24 cellular contexts compared by ENCODE assay signal in genomic region chr4:43348591-43348990, GRCh38.
"Had no signal": no experiment of that assay in that cellular context is flagged by ENCODE, and none has a peak within 500 bp of the region (broad histone marks: within the 10 kb centered on the region; RNA-seq: fewer than 3 reads in every experiment).

No MANE protein-coding gene starts in this region.

- H3K27ac ChIP-seq: neural progenitor cell, ovary, parathyroid adenoma, psoas muscle, right lobe of liver, sigmoid colon, stomach, thoracic aorta, thyroid gland, tibial nerve, upper lobe of left lung, vagina had no signal

- H3K4me2 ChIP-seq: neural progenitor cell had no signal

- H3K4me3 ChIP-seq: neural progenitor cell, ovary, psoas muscle, right lobe of liver, sigmoid colon, stomach, thoracic aorta, thyroid gland, tibial nerve, upper lobe of left lung, vagina had no signal

- H3K79me2 ChIP-seq: parathyroid adenoma had no signal

- H2AFZ ChIP-seq: neural progenitor cell, parathyroid adenoma had no signal

- H3K27me3 ChIP-seq: neural progenitor cell, ovary, right lobe of liver, sigmoid colon, stomach, thyroid gland, tibial nerve, upper lobe of left lung, vagina had no signal

- H3K36me3 ChIP-seq: neural progenitor cell, ovary, right lobe of liver, sigmoid colon, stomach, thoracic aorta, thyroid gland, tibial nerve, upper lobe of left lung, vagina had no signal

- FAIRE-seq: small intestine had no signal

- H3K4me1 ChIP-seq: neural progenitor cell, parathyroid adenoma, psoas muscle, right lobe of liver, thyroid gland, tibial nerve, upper lobe of left lung, vagina had no signal

- DNase-seq: occipital lobe; ovary; posterior cingulate gyrus; psoas muscle; right cardiac atrium; right lobe of liver; sigmoid colon; small intestine; stimulated activated CD4-positive, alpha-beta T cell treated with anti-CD3 and anti-CD28 coated beads, Interleukin-15, amount 100 ng/mL, for 24 hours; stimulated activated CD4-positive, alpha-beta T cell treated with anti-CD3 and anti-CD28 coated beads, Interleukin-2, amount 100 ng/mL, for 24 hours; stimulated activated CD4-positive, alpha-beta T cell treated with anti-CD3 and anti-CD28 coated beads, Interleukin-2, amount 100 ng/mL, for 48 hours; stimulated activated CD4-positive, alpha-beta T cell treated with anti-CD3 and anti-CD28 coated beads, Interleukin-4, amount 100 ng/mL, for 24 hours; stimulated activated naive B cell treated with anti-CD40 and anti-IgM and Interleukin-4, amounts not matched to agents 10 μg/mL and 1 μg/mL and 100 μg/mL, for 72 hours; stimulated activated naive CD4-positive, alpha-beta T cell treated with Interleukin-2 at 50 U/mL for 16 hours; stomach; thyroid gland; trophoblast cell; upper lobe of left lung had no signal

- H3K9ac ChIP-seq: neural progenitor cell, parathyroid adenoma had no signal

- H3K9me3 ChIP-seq: ovary, psoas muscle, right lobe of liver, sigmoid colon, stomach, thoracic aorta, thyroid gland, tibial nerve, upper lobe of left lung, vagina had no signal

- ATAC-seq: psoas muscle; right cardiac atrium; right lobe of liver; stimulated activated effector memory CD8-positive, alpha-beta T cell treated with anti-CD3 and anti-CD28 coated beads, Interleukin-12 subunit alpha, Interleukin-12 subunit beta, amount 100 ng/mL, for 72 hours; stimulated activated naive B cell treated with anti-CD40 and anti-IgM and Interleukin-4, amounts not matched to agents 10 μg/mL and 1 μg/mL and 100 μg/mL, for 72 hours had no signal
